ENCODE assay signal across 8 cellular contexts in genomic region chr22:37887610-37888378, GRCh38. TPM values are rescaled to one million over a fixed set of nuclear protein-coding genes. Genes with fewer than 3 reads are reported as not detected.
A peak's percentile ranks its signal among the peaks of the same experiment; 100 is the strongest.
DNase-seq lines count a peak whose midpoint lies in the region; ATAC-seq, FAIRE-seq and TF ChIP-seq lines count a peak whose summit lies in the region.

No MANE protein-coding gene starts in this region.

- peak; percentile 34 to 68 (median 48) for ATAC-seq in pancreas
- ATAC-seq in HG03565 (IDR thresholded peaks at IDR 0.05; ENCODE audit: unreplicated experiment), result no peak
- ATAC-seq in HG03520 (IDR thresholded peaks at IDR 0.05; ENCODE audit: unreplicated experiment), result no peak

- no peak overlapping the region for H3K4me3 ChIP-seq in pancreas

- peaks cover 7 to 12% (median 9%) of the 10 kb centered on the region in 3 donors for H3K4me1 ChIP-seq in pancreas

- no peak overlapping the region for H3K27ac ChIP-seq in pancreas

- H3K27me3 ChIP-seq in pancreas, result no peaks in the 10 kb centered on the region

- DNase-seq in D721Med (ENCODE audit: insufficient read length, low spot score) (no peak), SK-MEL-5 (ENCODE audit: low read depth, low spot score) (peak; percentile 54), fibroblast of the conjunctiva (ENCODE audit: low read depth) (peak; percentile 90), pancreas (no peak), DMS 273 (lab: John Stamatoyannopoulos, UW; ENCODE audit: unreplicated experiment) (no peak)
- no peak for DNase-seq in activated CD8-positive, alpha-beta memory T cell treated with anti-CD3 and anti-CD28 coated beads, Interleukin-2, amount 50 U/mL, for 4 hours

- FAIRE-seq in D721Med (lab: Jason Lieb, UNC), result no peak
- FAIRE-seq in pancreas (lab: Jason Lieb, UNC), result no peak

- H3K9me3 ChIP-seq in pancreas, result no peaks in the 10 kb centered on the region

- in situ Hi-C loops in SK-MEL-5 (cut with HindIII; ENCODE audit: low pct_unique_long_range_greater_than_20kb, low sequenced_read_pairs), result no loop called here

- intact Hi-C loops in pancreas (cut with DNase I), result loop anchor here in 1 of 3 donors (10.0 kb wide), 1 partner anchor 57 kb away; no protein-coding TSS in a partner anchor

- H3K36me3 ChIP-seq in pancreas, result peaks cover 0 to 36% (median 27%) of the 10 kb centered on the region in 3 donors

- WGBS in pancreas, 2 donors, result 66 to 69% methylated on average over 6 of the region's 6 CpGs

- TF ChIP-seq CTCF in D721Med (IDR thresholded peaks at IDR 0.05; ENCODE audit: insufficient read depth, missing control alignments) (peak; percentile 6), pancreas (IDR thresholded peaks at IDR 0.05) (no peak)

RNA-seq across cellular contexts. Expression of gene MICALL1, which starts 18.3 kb away (rescaled TPM):
- 27.6 and 29.7 TPM in 2 replicates for total RNA-seq in SK-MEL-5 (2014; rRNA removed; shearing (Covaris generic))
- polyA plus RNA-seq in SK-MEL-5 (2015; cell fraction: cytosol; rRNA removed), result 51.9 and 65.6 TPM in 2 replicates
- polyA plus RNA-seq in SK-MEL-5 (2015; cell fraction: nucleus; rRNA removed), result 21.2 and 37.9 TPM in 2 replicates
- total RNA-seq in pancreas, result 10 to 100 TPM; 16.5 to 22.3 (median 19.3) TPM
- polyA plus RNA-seq in pancreas, result 10 to 100 TPM in 1 of 2 donors, 1 to 10 TPM in 1; 8.8 to 19.5 TPM

RNA-seq across cellular contexts. Expression of gene EIF3L, which starts 38.6 kb away (rescaled TPM):
- 664 and 804 TPM in 2 replicates for total RNA-seq in SK-MEL-5 (2014; rRNA removed; shearing (Covaris generic))
- polyA plus RNA-seq in SK-MEL-5 (2015; cell fraction: cytosol; rRNA removed), result 479 and 555 TPM in 2 replicates
- 236 and 246 TPM in 2 replicates for polyA plus RNA-seq in SK-MEL-5 (2015; cell fraction: nucleus; rRNA removed)
- total RNA-seq in pancreas, result 100 to 1,000 TPM; 267 to 412 (median 348) TPM
- 100 to 1,000 TPM; 162 to 242 TPM for polyA plus RNA-seq in pancreas

RNA-seq across cellular contexts. Expression of gene ANKRD54, which starts 43.7 kb away (rescaled TPM):
- total RNA-seq in SK-MEL-5 (2014; rRNA removed; shearing (Covaris generic)), result 47.7 and 50.8 TPM in 2 replicates
- polyA plus RNA-seq in SK-MEL-5 (2015; cell fraction: cytosol; rRNA removed), result 105 TPM in 2 replicates
- 129 and 157 TPM in 2 replicates for polyA plus RNA-seq in SK-MEL-5 (2015; cell fraction: nucleus; rRNA removed)
- total RNA-seq in pancreas, result 10 to 100 TPM; 11.4 to 18.1 (median 15.2) TPM
- 10 to 100 TPM; 22.6 to 24.0 TPM for polyA plus RNA-seq in pancreas

Comparison
In these comparisons a context has a peak if more than half of its experiments do, and no peak if none do; other contexts are left out.
1. DNase-seq: peak in SK-MEL-5 (single experiment) and fibroblast of the conjunctiva (single experiment); none in D721Med (single experiment), pancreas (0 of 6), DMS 273 (single experiment) and activated CD8-positive, alpha-beta memory T cell treated with anti-CD3 and anti-CD28 coated beads, Interleukin-2, amount 50 U/mL, for 4 hours (single experiment).
2. ATAC-seq: peak in pancreas (4 of 4); none in HG03565 (single experiment) and HG03520 (single experiment).